Comparison of ENCODE assay signal across 8 cellular contexts in the genomic region with DNA sequence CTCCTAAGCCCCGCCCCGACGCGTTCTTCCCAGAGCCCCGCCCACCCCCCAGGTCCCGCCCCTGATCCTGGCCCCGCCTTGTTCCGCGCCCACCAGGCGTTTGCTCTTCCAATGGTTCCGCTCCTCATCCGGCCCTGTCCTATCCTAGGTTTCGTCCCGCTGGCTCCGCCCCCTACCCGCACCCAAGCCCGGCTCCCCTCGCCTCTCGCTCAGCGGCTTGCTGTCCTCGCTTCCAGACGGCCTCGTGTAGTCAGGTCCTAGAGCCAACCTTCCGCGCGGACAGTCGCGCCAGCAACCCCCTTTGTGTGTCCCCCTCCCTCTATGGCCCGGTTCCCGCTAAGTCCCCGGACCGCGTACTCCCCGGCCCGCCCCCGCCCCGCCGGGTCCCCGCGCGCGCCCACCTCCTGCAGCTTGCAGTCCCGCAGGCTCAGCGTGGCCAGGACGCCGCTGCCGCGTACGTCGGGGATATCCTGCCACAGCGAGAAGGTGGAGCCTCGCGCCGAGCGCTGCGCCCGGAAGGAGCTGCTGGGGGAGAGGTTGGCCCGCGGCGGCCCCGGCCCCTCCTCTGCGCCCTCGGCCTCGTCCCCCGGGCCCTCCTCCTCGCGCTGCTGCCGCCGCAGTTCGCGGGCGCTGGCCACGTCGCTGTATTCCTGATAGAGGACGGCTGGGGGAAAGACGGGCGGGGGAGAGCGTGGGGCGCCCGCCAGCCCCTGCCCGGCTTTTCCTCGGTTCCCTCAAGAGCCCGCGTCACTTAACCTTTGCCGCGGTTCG. TPM values are rescaled to one million over a fixed set of nuclear protein-coding genes. Genes with fewer than 3 reads are reported as not detected.
A peak's percentile ranks its signal among the peaks of the same experiment; 100 is the strongest.
DNase-seq lines count a peak whose midpoint lies in the region; ATAC-seq and TF ChIP-seq lines count a peak whose summit lies in the region.

No MANE protein-coding gene starts in this region.

- H3K4me2 ChIP-seq in DND-41 (ENCODE audit: insufficient read depth, low read length): peak overlapping the region; percentile 85
- peak overlapping the region; percentile 97 for H3K4me2 ChIP-seq in GM23338
- no peak overlapping the region for H3K4me2 ChIP-seq in neural cell (ENCODE audit: low read length)

- H3K36me3 ChIP-seq in DND-41 (ENCODE audit: insufficient read depth, low read length): no peaks in the 10 kb centered on the region
- H3K36me3 ChIP-seq in GM23338 (ENCODE audit: insufficient read depth): peaks cover 10% of the 10 kb centered on the region; the same call in 1 of the 2 replicates
- H3K36me3 ChIP-seq in neural cell (ENCODE audit: insufficient read depth, low read length): no peaks in the 10 kb centered on the region

- no peaks in the 10 kb centered on the region for H4K20me1 ChIP-seq in DND-41 (ENCODE audit: insufficient read depth, low read length)
- no peaks in the 10 kb centered on the region; the same call in 1 of the 2 replicates for H4K20me1 ChIP-seq in GM23338 (replicated peaks; ENCODE audit: insufficient read depth)
- H4K20me1 ChIP-seq in neural cell (ENCODE audit: insufficient read depth): no peaks in the 10 kb centered on the region

- peak; percentile 98 for DNase-seq in DND-41
- peak; percentile 100 for DNase-seq in GM23338 (ENCODE audit: low spot score)
- DNase-seq in LNCaP clone FGC (ENCODE audit: low read depth): peak; percentile 84
- peak; percentile 98 for DNase-seq in RPMI7951 (ENCODE audit: low read depth)
- peak; percentile 88 for DNase-seq in activated T-helper 9 cell treated with anti-CD3 and anti-CD28 coated beads, Interleukin-2, amount 50 U/mL, for 16 hours (ENCODE audit: low read depth)
- peak; percentile 97 for DNase-seq in fibroblast of the conjunctiva (ENCODE audit: low read depth)

- H3K27ac ChIP-seq in DND-41 (ENCODE audit: low read length) (peak overlapping the region; percentile 68), GM23338 (ENCODE audit: low read depth) (peak overlapping the region; percentile 91), neural cell (ENCODE audit: low read length) (no peak overlapping the region)

- H3K27ac Mint-ChIP-seq in GM23338: peak overlapping the region; percentile 92
- peak overlapping the region; percentile 87 for H3K27ac Mint-ChIP-seq in stimulated activated naive CD8-positive, alpha-beta T cell treated with anti-CD3 and anti-CD28 coated beads, Interleukin-15, Interleukin-2, amounts not matched to agents 100 ng/mL and 50 ng/mL, for 24 hours

- peak overlapping the region; percentile 85 for H3K4me3 Mint-ChIP-seq in GM23338
- peak overlapping the region; percentile 78 for H3K4me3 Mint-ChIP-seq in stimulated activated naive CD8-positive, alpha-beta T cell treated with anti-CD3 and anti-CD28 coated beads, Interleukin-15, Interleukin-2, amounts not matched to agents 100 ng/mL and 50 ng/mL, for 24 hours

- no peaks in the 10 kb centered on the region for H3K9me3 Mint-ChIP-seq in GM23338
- no peaks in the 10 kb centered on the region for H3K9me3 Mint-ChIP-seq in stimulated activated naive CD8-positive, alpha-beta T cell treated with anti-CD3 and anti-CD28 coated beads, Interleukin-15, Interleukin-2, amounts not matched to agents 100 ng/mL and 50 ng/mL, for 24 hours

- TF ChIP-seq CTCF in DND-41 (IDR thresholded peaks at IDR 0.05; ENCODE audit: borderline replicate concordance, extremely low read depth, low read length, poor library complexity, severe bottlenecking): no peak
- TF ChIP-seq CTCF in GM23338 (conservative IDR thresholded peaks at IDR 0.05; ENCODE audit: low read depth in 2 of 2): no peak
- TF ChIP-seq CTCF in LNCaP clone FGC (IDR thresholded peaks at IDR 0.05; ENCODE audit: control insufficient read depth, extremely low read depth, insufficient read depth): no peak
- no peak for TF ChIP-seq CTCF in neural cell (IDR thresholded peaks at IDR 0.05; ENCODE audit: poor library complexity, severe bottlenecking)

- H3K27me3 ChIP-seq in DND-41 (ENCODE audit: insufficient read depth, low read length, poor library complexity) (no peaks in the 10 kb centered on the region), GM23338 (ENCODE audit: insufficient read depth) (no peaks in the 10 kb centered on the region), neural cell (ENCODE audit: insufficient read depth, low read depth, low read length) (no peaks in the 10 kb centered on the region)

- H3K9ac ChIP-seq in DND-41 (ENCODE audit: low read depth, low read length) (peak overlapping the region; percentile 63), neural cell (ENCODE audit: low read length) (peak overlapping the region; percentile 50)

- ATAC-seq in DND-41 (ENCODE audit: insufficient read depth, low read depth) (peak; percentile 91), GM23338 (peak; percentile 86)

- H3K79me2 ChIP-seq in DND-41 (ENCODE audit: insufficient read depth, low read length) (no peaks in the 10 kb centered on the region), GM23338 (replicated peaks; ENCODE audit: insufficient read depth) (peaks cover 24% of the 10 kb centered on the region), neural cell (replicated peaks; ENCODE audit: insufficient read depth, low read length) (no peaks in the 10 kb centered on the region)

- H2AFZ ChIP-seq in DND-41 (ENCODE audit: low read depth, low read length): peak overlapping the region; percentile 67
- H2AFZ ChIP-seq in GM23338: peak overlapping the region; percentile 90
- no peak overlapping the region for H2AFZ ChIP-seq in neural cell (ENCODE audit: low read depth, low read length)

- H3K9me2 ChIP-seq in GM23338 (ENCODE audit: insufficient read depth) (no peaks in the 10 kb centered on the region), neural cell (ENCODE audit: insufficient read depth, low read length) (no peaks in the 10 kb centered on the region)

- no peak for TF ChIP-seq EP300 in neural cell (conservative IDR thresholded peaks at IDR 0.05; ENCODE audit: poor library complexity, severe bottlenecking)

- H3K4me1 ChIP-seq in DND-41 (ENCODE audit: insufficient read depth, low read length): peaks cover 24% of the 10 kb centered on the region
- H3K4me1 ChIP-seq in GM23338 (ENCODE audit: insufficient read depth): peaks cover 31% of the 10 kb centered on the region

- peaks cover 21% of the 10 kb centered on the region for H3K27me3 Mint-ChIP-seq in GM23338 (ENCODE audit: insufficient read depth, low read depth, poor library complexity)
- H3K27me3 Mint-ChIP-seq in stimulated activated naive CD8-positive, alpha-beta T cell treated with anti-CD3 and anti-CD28 coated beads, Interleukin-15, Interleukin-2, amounts not matched to agents 100 ng/mL and 50 ng/mL, for 24 hours: no peaks in the 10 kb centered on the region

- H3F3A ChIP-seq in GM23338 (replicated peaks; ENCODE audit: low read depth): 0 out of 2 replicates have a peak, but pooled peaks cover 4% of the 10 kb centered on the region
- no peaks in the 10 kb centered on the region for H3F3A ChIP-seq in neural cell (ENCODE audit: insufficient read depth, low read length, poor library complexity, severe bottlenecking)

- peaks cover 39% of the 10 kb centered on the region for H3K4me1 Mint-ChIP-seq in GM23338
- peaks cover 5% of the 10 kb centered on the region for H3K4me1 Mint-ChIP-seq in stimulated activated naive CD8-positive, alpha-beta T cell treated with anti-CD3 and anti-CD28 coated beads, Interleukin-15, Interleukin-2, amounts not matched to agents 100 ng/mL and 50 ng/mL, for 24 hours (ENCODE audit: low read depth)

- no peak for TF ChIP-seq RAD21 in neural cell (conservative IDR thresholded peaks at IDR 0.05)

- H3K4me3 ChIP-seq in DND-41 (ENCODE audit: low read depth in 1 of 2, low read length in 2 of 2) (peak overlapping the region; percentile 32 to 59; a peak in 3 of 4 replicates), GM23338 (peak overlapping the region; percentile 77), LNCaP clone FGC (ENCODE audit: low read depth, low read length) (peak overlapping the region; percentile 55), neural cell (ENCODE audit: low read length) (peak overlapping the region; percentile 68)

- peaks cover 28% of the 10 kb centered on the region for H3K36me3 Mint-ChIP-seq in GM23338 (ENCODE audit: low read depth)
- H3K36me3 Mint-ChIP-seq in stimulated activated naive CD8-positive, alpha-beta T cell treated with anti-CD3 and anti-CD28 coated beads, Interleukin-15, Interleukin-2, amounts not matched to agents 100 ng/mL and 50 ng/mL, for 24 hours (ENCODE audit: low read depth): peaks cover 5% of the 10 kb centered on the region

- H3K9me3 ChIP-seq in DND-41 (ENCODE audit: insufficient read depth, low read length, severe bottlenecking): no peaks in the 10 kb centered on the region
- no peaks in the 10 kb centered on the region for H3K9me3 ChIP-seq in neural cell (ENCODE audit: low read length)

TF ChIP-seq in GM23338, 12 proteins besides CTCF, POLR2A, EP300 and RAD21 (continues in another document):
- no peak for TF ChIP-seq JUNB (IDR thresholded peaks at IDR 0.05; ENCODE audit: unreplicated experiment)

TF ChIP-seq in neural cell, 6 proteins besides CTCF, POLR2A, EP300 and RAD21:
- TF ChIP-seq EZH2 (IDR thresholded peaks at IDR 0.05; ENCODE audit: borderline replicate concordance, insufficient read depth, low read length, poor library complexity, severe bottlenecking) (no peak), MXI1 (conservative IDR thresholded peaks at IDR 0.05; ENCODE audit: poor library complexity, severe bottlenecking) (peak; percentile 39), POLR2AphosphoS5 (IDR thresholded peaks at IDR 0.05) (peak; percentile 38)

RNA-seq across cellular contexts. Expression of gene ARHGEF19, which starts 5.7 kb away (rescaled TPM):
- total RNA-seq in GM23338 (2014; rRNA removed; shearing (Covaris generic)): 37.5 and 46.4 TPM in 2 replicates
- 19.5 and 22.5 TPM in 2 replicates for polyA plus RNA-seq in GM23338 (2016; fragmentation: Nextera tagmentation; extraction: Ambion mirVana)
- total RNA-seq in RPMI7951 (2014; rRNA removed; shearing (Covaris generic)): 8.3 and 10.7 TPM in 2 replicates
- polyA plus RNA-seq in neural cell: 0.93 and 2.1 TPM in 2 replicates
- polyA minus RNA-seq in neural cell: 0.46 and 1.2 TPM in 2 replicates

RNA-seq across cellular contexts. Expression of gene CPLANE2, which starts 30.3 kb away (rescaled TPM):
- total RNA-seq in GM23338 (2014; rRNA removed; shearing (Covaris generic)): 1.6 and 1.8 TPM in 2 replicates
- 0.44 and 1.1 TPM in 2 replicates for polyA plus RNA-seq in GM23338 (2016; fragmentation: Nextera tagmentation; extraction: Ambion mirVana)
- total RNA-seq in RPMI7951 (2014; rRNA removed; shearing (Covaris generic)): 2.4 and 6.5 TPM in 2 replicates
- polyA plus RNA-seq in neural cell: 5.7 and 8.2 TPM in 2 replicates
- polyA minus RNA-seq in neural cell: 18.5 and 19.7 TPM in 2 replicates

RNA-seq across cellular contexts. Expression of gene EPHA2, which starts 50.9 kb away (rescaled TPM):
- total RNA-seq in GM23338 (2014; rRNA removed; shearing (Covaris generic)): 35.0 and 51.2 TPM in 2 replicates
- 7.5 and 8.5 TPM in 2 replicates for polyA plus RNA-seq in GM23338 (2016; fragmentation: Nextera tagmentation; extraction: Ambion mirVana)
- total RNA-seq in RPMI7951 (2014; rRNA removed; shearing (Covaris generic)): 47.1 and 53.4 TPM in 2 replicates
- polyA plus RNA-seq in neural cell: 0.63 and 0.66 TPM in 2 replicates
- polyA minus RNA-seq in neural cell: 1.5 and 1.6 TPM in 2 replicates
